14 cellular contexts compared by ENCODE assay signal in the genomic region with DNA sequence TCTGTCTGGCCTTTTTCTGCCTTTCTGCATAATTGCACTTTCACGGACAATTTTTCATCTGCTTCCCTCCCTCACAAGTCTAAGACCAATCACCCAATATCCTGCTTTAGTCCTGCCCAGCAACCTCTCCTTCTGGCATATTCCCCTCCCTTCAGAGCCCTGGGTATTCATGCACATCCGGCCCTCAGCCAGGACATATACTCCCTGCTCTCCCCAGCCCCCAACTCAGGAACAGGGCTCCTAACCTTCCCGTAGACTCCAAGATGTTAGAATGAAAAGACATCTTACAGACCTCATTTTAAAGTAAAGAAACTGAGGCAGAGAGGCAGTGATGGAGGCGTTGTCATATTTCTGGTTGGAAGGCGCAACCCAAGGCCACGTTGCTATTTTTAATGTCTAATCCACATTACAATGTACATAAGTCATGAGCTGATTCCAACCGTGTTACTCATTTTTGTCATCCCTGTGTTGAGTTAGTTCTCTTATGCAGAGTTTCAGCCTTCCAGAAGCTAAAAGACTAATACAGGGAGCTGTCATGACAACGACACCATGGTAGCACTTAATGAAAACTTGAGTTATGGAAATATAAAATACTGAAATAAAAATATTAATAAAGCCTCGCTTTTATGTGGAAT.
DNase-seq lines count a peak whose midpoint lies in the region; ATAC-seq and TF ChIP-seq lines count a peak whose summit lies in the region.
"Had no signal": no experiment of that assay in that cellular context is flagged by ENCODE, and none has a peak within 500 bp of the region (broad histone marks: within the 10 kb centered on the region; RNA-seq: fewer than 3 reads in every experiment).

No MANE protein-coding gene starts in this region.

- DNase-seq in A172 (ENCODE audit: low spot score) (peak; percentile 84), HK-2 (ENCODE audit: unreplicated experiment) (peak; percentile 74), astrocyte of the spinal cord (ENCODE audit: low read depth, low spot score) (peak; percentile 87), kidney epithelial cell (ENCODE audit: low read depth) (peak; percentile 83), GM19240 (ENCODE audit: insufficient read length, low spot score) (no peak), Ammon's horn (ENCODE audit: low spot score) (no peak)
- no peak for DNase-seq in activated T-helper 2 cell treated with anti-CD3 and anti-CD28 coated beads, Interferon-gamma antibody, Interleukin-2, Interleukin-4, amounts not matched to agents 10 μg/mL and 5 μg/mL and 100 μg/mL, durations not matched to agents 14 hours and 24 hours and 36 hours (ENCODE audit: low spot score)
- DNase-seq: activated CD8-positive, alpha-beta memory T cell treated with anti-CD3 and anti-CD28 coated beads, Interleukin-2, amount 50 U/mL, for 4 hours; activated naive CD8-positive, alpha-beta T cell treated with anti-CD3 and anti-CD28 coated beads, Interleukin-2, amount 10 ng/mL, durations not matched to agents 7 days and 5 days; dorsolateral prefrontal cortex; GOT3; left ventricle myocardium inferior had no signal

- intact Hi-C loops in activated T-helper 2 cell treated with anti-CD3 and anti-CD28 coated beads, Interferon-gamma antibody, Interleukin-2, Interleukin-4, amounts not matched to agents 10 μg/mL and 5 μg/mL and 100 μg/mL, durations not matched to agents 14 hours and 24 hours and 36 hours (cut with micrococcal nuclease) = no loop called here

- TF ChIP-seq CTCF in astrocyte of the spinal cord (IDR thresholded peaks at IDR 0.05; ENCODE audit: low read depth, low read length) (no peak), kidney epithelial cell (IDR thresholded peaks at IDR 0.05; ENCODE audit: insufficient read depth, low read length, poor library complexity, severe bottlenecking) (no peak)

- H3K4me1 Mint-ChIP-seq in activated T-helper 2 cell treated with anti-CD3 and anti-CD28 coated beads, Interferon-gamma antibody, Interleukin-2, Interleukin-4, amounts not matched to agents 10 μg/mL and 5 μg/mL and 100 μg/mL, durations not matched to agents 14 hours and 24 hours and 36 hours (ENCODE audit: low read depth) = no peaks in the 10 kb centered on the region
- H3K4me1 Mint-ChIP-seq: activated naive CD8-positive, alpha-beta T cell treated with anti-CD3 and anti-CD28 coated beads, Interleukin-2, amount 10 ng/mL, durations not matched to agents 7 days and 5 days had no signal

- no peak overlapping the region for H3K4me3 ChIP-seq in astrocyte of the spinal cord (ENCODE audit: low read depth, low read length)
- no peak overlapping the region for H3K4me3 ChIP-seq in kidney epithelial cell (ENCODE audit: low read depth, low read length)
- H3K4me3 ChIP-seq: dorsolateral prefrontal cortex, left ventricle myocardium inferior, SK-N-MC had no signal

- H3K9me3 Mint-ChIP-seq in activated T-helper 2 cell treated with anti-CD3 and anti-CD28 coated beads, Interferon-gamma antibody, Interleukin-2, Interleukin-4, amounts not matched to agents 10 μg/mL and 5 μg/mL and 100 μg/mL, durations not matched to agents 14 hours and 24 hours and 36 hours = no peaks in the 10 kb centered on the region
- H3K9me3 Mint-ChIP-seq: activated naive CD8-positive, alpha-beta T cell treated with anti-CD3 and anti-CD28 coated beads, Interleukin-2, amount 10 ng/mL, durations not matched to agents 7 days and 5 days had no signal

- no peak overlapping the region for H3K4me3 Mint-ChIP-seq in activated T-helper 2 cell treated with anti-CD3 and anti-CD28 coated beads, Interferon-gamma antibody, Interleukin-2, Interleukin-4, amounts not matched to agents 10 μg/mL and 5 μg/mL and 100 μg/mL, durations not matched to agents 14 hours and 24 hours and 36 hours (ENCODE audit: low read depth)
- H3K4me3 Mint-ChIP-seq: activated naive CD8-positive, alpha-beta T cell treated with anti-CD3 and anti-CD28 coated beads, Interleukin-2, amount 10 ng/mL, durations not matched to agents 7 days and 5 days had no signal

- no peaks in the 10 kb centered on the region for H3K36me3 Mint-ChIP-seq in activated T-helper 2 cell treated with anti-CD3 and anti-CD28 coated beads, Interferon-gamma antibody, Interleukin-2, Interleukin-4, amounts not matched to agents 10 μg/mL and 5 μg/mL and 100 μg/mL, durations not matched to agents 14 hours and 24 hours and 36 hours (ENCODE audit: low read depth)
- H3K36me3 Mint-ChIP-seq: activated naive CD8-positive, alpha-beta T cell treated with anti-CD3 and anti-CD28 coated beads, Interleukin-2, amount 10 ng/mL, durations not matched to agents 7 days and 5 days had no signal

- H3K27ac Mint-ChIP-seq in activated T-helper 2 cell treated with anti-CD3 and anti-CD28 coated beads, Interferon-gamma antibody, Interleukin-2, Interleukin-4, amounts not matched to agents 10 μg/mL and 5 μg/mL and 100 μg/mL, durations not matched to agents 14 hours and 24 hours and 36 hours = no peak overlapping the region
- H3K27ac Mint-ChIP-seq: activated naive CD8-positive, alpha-beta T cell treated with anti-CD3 and anti-CD28 coated beads, Interleukin-2, amount 10 ng/mL, durations not matched to agents 7 days and 5 days had no signal

- H3K27me3 ChIP-seq in kidney epithelial cell (ENCODE audit: control insufficient read depth, insufficient read depth, low read length) = no peaks in the 10 kb centered on the region
- H3K27me3 ChIP-seq: dorsolateral prefrontal cortex had no signal

- H3K36me3 ChIP-seq in kidney epithelial cell (ENCODE audit: control insufficient read depth, insufficient read depth, low read length) = no peaks in the 10 kb centered on the region
- H3K36me3 ChIP-seq: left ventricle myocardium inferior had no signal

- no peak for ATAC-seq in HG02840 (IDR thresholded peaks at IDR 0.05; ENCODE audit: low FRiP score, unreplicated experiment)

- in situ Hi-C loops in astrocyte of the spinal cord (cut with HindIII; ENCODE audit: low sequenced_read_pairs) = no loop called here

- H3K27me3 Mint-ChIP-seq in activated T-helper 2 cell treated with anti-CD3 and anti-CD28 coated beads, Interferon-gamma antibody, Interleukin-2, Interleukin-4, amounts not matched to agents 10 μg/mL and 5 μg/mL and 100 μg/mL, durations not matched to agents 14 hours and 24 hours and 36 hours (ENCODE audit: low read depth) = no peaks in the 10 kb centered on the region

Comparison
In these comparisons a context has a peak if more than half of its experiments do, and no peak if none do; other contexts are left out.
1. DNase-seq: peak in A172 (single experiment), HK-2 (single experiment), astrocyte of the spinal cord (single experiment) and kidney epithelial cell (single experiment); none in activated T-helper 2 cell treated with anti-CD3 and anti-CD28 coated beads, Interferon-gamma antibody, Interleukin-2, Interleukin-4, amounts not matched to agents 10 μg/mL and 5 μg/mL and 100 μg/mL, durations not matched to agents 14 hours and 24 hours and 36 hours (single experiment), GM19240 (single experiment) and Ammon's horn (single experiment).